Comparison of ENCODE assay signal across 13 cellular contexts in genomic region chr3:150346956-150347863, GRCh38.
DNase-seq lines count a peak whose midpoint lies in the region; ATAC-seq and TF ChIP-seq lines count a peak whose summit lies in the region.
"Had no signal": no experiment of that assay in that cellular context is flagged by ENCODE, and none has a peak within 500 bp of the region (broad histone marks: within the 10 kb centered on the region; RNA-seq: fewer than 3 reads in every experiment).

No MANE protein-coding gene starts in this region.

- H3K36me3 ChIP-seq in SJSA1: no peaks in the 10 kb centered on the region
- no peaks in the 10 kb centered on the region for H3K36me3 ChIP-seq in esophagus squamous epithelium
- H3K36me3 ChIP-seq: right lobe of liver, uterus had no signal

- CTCF ChIA-PET in activated naive CD4-positive, alpha-beta T cell treated with anti-CD3 and anti-CD28 coated beads, Interleukin-2, amount 10 ng/mL, durations not matched to agents 7 days and 5 days (lab: Charles Lee): no interaction called here

- H3K4me1 Mint-ChIP-seq in osteocyte (ENCODE audit: unreplicated experiment): peaks cover 73% of the 10 kb centered on the region
- H3K4me1 Mint-ChIP-seq in activated naive CD4-positive, alpha-beta T cell treated with anti-CD3 and anti-CD28 coated beads, Interleukin-2, amount 10 ng/mL, durations not matched to agents 7 days and 5 days: no peaks in the 10 kb centered on the region

- DNase-seq in AG20443 (ENCODE audit: low spot score): peak; percentile 45
- DNase-seq in SJSA1 (ENCODE audit: low read depth in 1 of 2, low spot score in 2 of 2): no peak
- DNase-seq in esophagus squamous epithelium (lab: John Stamatoyannopoulos, UW): no peak
- no peak for DNase-seq in osteocyte (ENCODE audit: extremely low spot score, unreplicated experiment)
- no peak for DNase-seq in cerebellar nuclear complex (lab: John Stamatoyannopoulos, UW)
- DNase-seq in activated naive CD4-positive, alpha-beta T cell treated with anti-CD3 and anti-CD28 coated beads, Interleukin-2, amount 10 ng/mL, durations not matched to agents 7 days and 5 days: no peak
- no peak for DNase-seq in NCI-H187 treated with DMSO at 0.1 percent for 48 hours (lab: John Stamatoyannopoulos, UW)
- DNase-seq: mucosa of descending colon, NCI-H345, right lobe of liver, RPMI8226, uterus had no signal

- no peak for TF ChIP-seq POLR2A in esophagus squamous epithelium (IDR thresholded peaks at IDR 0.05)

- H3K4me3 ChIP-seq in SJSA1 (no peak overlapping the region), esophagus squamous epithelium (no peak overlapping the region)
- H3K4me3 ChIP-seq: mucosa of descending colon, right lobe of liver, uterus had no signal

- H3K9me3 Mint-ChIP-seq in osteocyte (ENCODE audit: unreplicated experiment): no peaks in the 10 kb centered on the region
- H3K9me3 Mint-ChIP-seq in activated naive CD4-positive, alpha-beta T cell treated with anti-CD3 and anti-CD28 coated beads, Interleukin-2, amount 10 ng/mL, durations not matched to agents 7 days and 5 days: no peaks in the 10 kb centered on the region

- 39 to 40% methylated on average over 9 to 10 of the region's 10 CpGs for WGBS in esophagus squamous epithelium, 2 donors

- peak overlapping the region; percentile 86 for H3K27ac Mint-ChIP-seq in osteocyte (ENCODE audit: unreplicated experiment)
- H3K27ac Mint-ChIP-seq in activated naive CD4-positive, alpha-beta T cell treated with anti-CD3 and anti-CD28 coated beads, Interleukin-2, amount 10 ng/mL, durations not matched to agents 7 days and 5 days: no peak overlapping the region

- no peaks in the 10 kb centered on the region for H3K36me3 Mint-ChIP-seq in osteocyte (ENCODE audit: unreplicated experiment)
- H3K36me3 Mint-ChIP-seq in activated naive CD4-positive, alpha-beta T cell treated with anti-CD3 and anti-CD28 coated beads, Interleukin-2, amount 10 ng/mL, durations not matched to agents 7 days and 5 days: no peaks in the 10 kb centered on the region

- H3K27me3 Mint-ChIP-seq in osteocyte (ENCODE audit: unreplicated experiment): no peaks in the 10 kb centered on the region
- H3K27me3 Mint-ChIP-seq in activated naive CD4-positive, alpha-beta T cell treated with anti-CD3 and anti-CD28 coated beads, Interleukin-2, amount 10 ng/mL, durations not matched to agents 7 days and 5 days: peaks cover 9% of the 10 kb centered on the region

- intact Hi-C loops in esophagus squamous epithelium (cut with DNase I): no loop called here

- no peaks in the 10 kb centered on the region for H3K9me3 ChIP-seq in SJSA1 (replicated peaks)
- no peaks in the 10 kb centered on the region for H3K9me3 ChIP-seq in esophagus squamous epithelium
- H3K9me3 ChIP-seq: mucosa of descending colon, right lobe of liver, uterus had no signal

- H3K4me1 ChIP-seq in SJSA1 (replicated peaks): peaks cover 42% of the 10 kb centered on the region
- H3K4me1 ChIP-seq in esophagus squamous epithelium: peaks cover 14 to 79% (median 33%) of the 10 kb centered on the region in 3 donors
- H3K4me1 ChIP-seq: right lobe of liver, uterus had no signal

- ATAC-seq in GM18873 (IDR thresholded peaks at IDR 0.05; ENCODE audit: low FRiP score, unreplicated experiment): no peak
- ATAC-seq: mucosa of descending colon, right lobe of liver had no signal

- no peaks in the 10 kb centered on the region for H3K27me3 ChIP-seq in SJSA1 (replicated peaks)
- no peaks in the 10 kb centered on the region for H3K27me3 ChIP-seq in esophagus squamous epithelium
- H3K27me3 ChIP-seq: right lobe of liver, uterus had no signal

- H3K4me3 Mint-ChIP-seq in osteocyte (ENCODE audit: unreplicated experiment): peak overlapping the region; percentile 27
- H3K4me3 Mint-ChIP-seq in activated naive CD4-positive, alpha-beta T cell treated with anti-CD3 and anti-CD28 coated beads, Interleukin-2, amount 10 ng/mL, durations not matched to agents 7 days and 5 days: no peak overlapping the region

- no peak for TF ChIP-seq CTCF in esophagus squamous epithelium (IDR thresholded peaks at IDR 0.05)
- no peak for TF ChIP-seq CTCF in osteocyte (IDR thresholded peaks at IDR 0.05)

- H3K27ac ChIP-seq in SJSA1 (peak overlapping the region; percentile 81), esophagus squamous epithelium (peak overlapping the region; percentile 57 to 77 (median 68))
- H3K27ac ChIP-seq: right lobe of liver had no signal
